Comparison of ENCODE assay signal across 1 cellular context in genomic region chr19:17338440-17339078, GRCh38.
TF ChIP-seq lines count a peak whose summit lies in the region.

No MANE protein-coding gene starts in this region.

TF ChIP-seq in H1, 55 proteins besides CTCF, POLR2A, EP300 and RAD21:
- TF ChIP-seq SAP30 (IDR thresholded peaks at IDR 0.05; ENCODE audit: insufficient read depth, insufficient replicate concordance, low read length) (no peak), RFX5 (IDR thresholded peaks at IDR 0.05; ENCODE audit: borderline replicate concordance, low read depth, low read length) (no peak)
